8 cellular contexts compared by ENCODE assay signal in genomic region chr2:86562485-86562890, GRCh38. TPM values are rescaled to one million over a fixed set of nuclear protein-coding genes. Genes with fewer than 3 reads are reported as not detected.
DNase-seq lines count a peak whose midpoint lies in the region; ATAC-seq, FAIRE-seq and TF ChIP-seq lines count a peak whose summit lies in the region.

No MANE protein-coding gene starts in this region.

- WGBS in small intestine, 3 donors: 0 to 1% (median 1%) methylated on average over 13 of the region's 13 CpGs

- ATAC-seq in foreskin keratinocyte: no peak

- H3K27me3 ChIP-seq in foreskin keratinocyte (no peaks in the 10 kb centered on the region), small intestine (ENCODE audit: control insufficient read depth in 2 of 2, insufficient read depth in 2 of 2, low read length in 2 of 2) (no peaks in the 10 kb centered on the region)

- H3K9ac ChIP-seq in SK-N-MC (ENCODE audit: insufficient read length): peak overlapping the region; percentile 99

- H3K36me3 ChIP-seq in SK-N-MC (ENCODE audit: insufficient read depth, low read length): no peaks in the 10 kb centered on the region
- no peaks in the 10 kb centered on the region for H3K36me3 ChIP-seq in small intestine (ENCODE audit: control insufficient read depth in 2 of 2, insufficient read depth in 2 of 2, low read length in 2 of 2)

- peak overlapping the region; percentile 96 for H3K27ac ChIP-seq in SK-N-MC
- H3K27ac ChIP-seq in foreskin keratinocyte: peak overlapping the region; percentile 92
- peak overlapping the region; percentile 88 to 100 for H3K27ac ChIP-seq in small intestine (ENCODE audit: low read depth in 1 of 2, low read length in 1 of 2)

- no peaks in the 10 kb centered on the region for H3K9me3 ChIP-seq in SK-N-MC (ENCODE audit: low read depth, low read length)
- H3K9me3 ChIP-seq in small intestine (ENCODE audit: control insufficient read depth, low read depth): no peaks in the 10 kb centered on the region

- FAIRE-seq in small intestine (lab: Jason Lieb, UNC): no peak

- TF ChIP-seq CTCF in foreskin keratinocyte (conservative IDR thresholded peaks at IDR 0.05): no peak

- H3K4me3 ChIP-seq in SK-N-MC: peak overlapping the region; percentile 97
- peak overlapping the region; percentile 70 to 93 for H3K4me3 ChIP-seq in small intestine (ENCODE audit: low read depth in 1 of 2, low read length in 2 of 2)

- H3K4me1 ChIP-seq in foreskin keratinocyte (no peaks in the 10 kb centered on the region), small intestine (ENCODE audit: control insufficient read depth in 2 of 2, insufficient read depth in 1 of 2, low read depth in 1 of 2, low read length in 1 of 2) (peaks cover 2 to 3% of the 10 kb centered on the region in 2 donors)

- DNase-seq in NCI-H2171 treated with DMSO at 0.1 percent for 48 hours (lab: John Stamatoyannopoulos, UW): peak; percentile 26
- no peak for DNase-seq in NCI-H2171 (lab: John Stamatoyannopoulos, UW)
- no peak for DNase-seq in SK-N-MC (ENCODE audit: low read depth, low spot score)
- DNase-seq in foreskin keratinocyte: no peak
- no peak for DNase-seq in small intestine
- DNase-seq in NCI-H1930 (lab: John Stamatoyannopoulos, UW): no peak
- no peak for DNase-seq in D341Med (ENCODE audit: low spot score)
- DNase-seq in T1000 (lab: John Stamatoyannopoulos, UW): no peak

RNA-seq across cellular contexts. Expression of gene CHMP3, which starts 0.8 kb away (rescaled TPM):
- total RNA-seq in foreskin keratinocyte: 102 and 103 TPM in 2 replicates
- polyA plus RNA-seq in foreskin keratinocyte: 73.6 and 74.4 TPM in 2 replicates
- polyA plus RNA-seq in small intestine: 100 to 1,000 TPM; 107 to 125 (median 121) TPM
